In the genomic region with DNA sequence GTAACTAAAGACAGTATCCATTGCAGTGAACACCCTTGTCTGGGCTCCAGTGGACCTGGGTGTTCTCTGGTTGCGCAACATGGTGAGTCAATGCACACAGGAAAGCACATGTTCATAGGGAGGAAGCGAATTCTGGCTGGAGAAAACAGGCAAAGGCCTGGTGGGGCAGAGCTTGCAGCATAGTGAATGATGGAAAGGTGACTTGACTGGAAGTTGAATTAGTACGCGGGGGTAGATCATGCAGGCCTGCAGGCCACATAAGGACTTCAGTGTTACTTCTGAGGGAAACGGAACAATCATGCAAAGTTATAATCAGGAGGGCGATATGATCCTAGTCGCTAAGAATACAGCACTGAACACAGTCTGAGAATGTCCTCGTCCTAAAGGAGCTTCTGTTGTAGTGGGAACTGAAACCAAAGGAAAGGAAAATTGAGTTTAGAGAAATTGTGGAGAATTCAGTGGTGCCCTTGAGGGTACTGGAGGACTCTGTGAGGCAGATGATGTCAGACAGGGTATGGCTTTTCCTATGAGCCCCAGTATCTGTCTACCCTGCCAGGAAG, we compare ENCODE assay signal across 10 cellular contexts.
DNase-seq lines count a peak whose midpoint lies in the region; ATAC-seq lines count a peak whose summit lies in the region.
"Had no signal": no experiment of that assay in that cellular context is flagged by ENCODE, and none has a peak within 500 bp of the region (broad histone marks: within the 10 kb centered on the region; RNA-seq: fewer than 3 reads in every experiment).

No MANE protein-coding gene starts in this region.

- CTCF ChIA-PET in CD4-positive, alpha-beta memory T cell (lab: Charles Lee; ENCODE audit: partially characterized antibody) = no interaction called here

- intact Hi-C loops in right cardiac atrium (cut with DNase I) = no loop called here
- intact Hi-C loops in CD4-positive, alpha-beta memory T cell (cut with micrococcal nuclease) = no loop called here

- H3K9me3 ChIP-seq in right cardiac atrium (ENCODE audit: control insufficient read depth, low read length) = no peaks in the 10 kb centered on the region
- no peaks in the 10 kb centered on the region for H3K9me3 ChIP-seq in CD4-positive, alpha-beta memory T cell (ENCODE audit: control insufficient read depth in 1 of 2, low read length in 2 of 2)

- no peak overlapping the region for H3K4me3 Mint-ChIP-seq in stimulated activated effector memory CD8-positive, alpha-beta T cell treated with anti-CD3 and anti-CD28 coated beads, Interleukin-12 subunit alpha, Interleukin-12 subunit beta, amount 100 ng/mL, for 72 hours
- H3K4me3 Mint-ChIP-seq in CD4-positive, alpha-beta memory T cell = no peak overlapping the region
- no peak overlapping the region for H3K4me3 Mint-ChIP-seq in activated T-cell treated with anti-CD3 and anti-CD28 coated beads, Interleukin-2, amount 50 U/mL, for 24 hours
- H3K4me3 Mint-ChIP-seq: naive B cell, T-cell had no signal

- no peaks in the 10 kb centered on the region for H3K36me3 ChIP-seq in CD4-positive, alpha-beta memory T cell (ENCODE audit: insufficient read depth, low read length)

- H3K27ac Mint-ChIP-seq in stimulated activated effector memory CD8-positive, alpha-beta T cell treated with anti-CD3 and anti-CD28 coated beads, Interleukin-12 subunit alpha, Interleukin-12 subunit beta, amount 100 ng/mL, for 72 hours = no peak overlapping the region
- no peak overlapping the region for H3K27ac Mint-ChIP-seq in CD4-positive, alpha-beta memory T cell
- no peak overlapping the region for H3K27ac Mint-ChIP-seq in activated T-cell treated with anti-CD3 and anti-CD28 coated beads, Interleukin-2, amount 50 U/mL, for 24 hours
- H3K27ac Mint-ChIP-seq: naive B cell, T-cell had no signal

- H3K36me3 Mint-ChIP-seq in stimulated activated effector memory CD8-positive, alpha-beta T cell treated with anti-CD3 and anti-CD28 coated beads, Interleukin-12 subunit alpha, Interleukin-12 subunit beta, amount 100 ng/mL, for 72 hours = no peaks in the 10 kb centered on the region
- H3K36me3 Mint-ChIP-seq in CD4-positive, alpha-beta memory T cell = no peaks in the 10 kb centered on the region
- no peaks in the 10 kb centered on the region for H3K36me3 Mint-ChIP-seq in activated T-cell treated with anti-CD3 and anti-CD28 coated beads, Interleukin-2, amount 50 U/mL, for 24 hours (ENCODE audit: low read depth)
- H3K36me3 Mint-ChIP-seq: naive B cell, T-cell had no signal

- POLR2A ChIA-PET in CD4-positive, alpha-beta memory T cell (lab: Charles Lee; ENCODE audit: partially characterized antibody) = no interaction called here

- peak; percentile 87 to 91 for ATAC-seq in right cardiac atrium
- ATAC-seq in stimulated activated effector memory CD8-positive, alpha-beta T cell treated with anti-CD3 and anti-CD28 coated beads, Interleukin-12 subunit alpha, Interleukin-12 subunit beta, amount 100 ng/mL, for 72 hours = no peak
- ATAC-seq: T-cell had no signal

- 70% methylated on average over 8 of the region's 8 CpGs for WGBS in right cardiac atrium

- no peak overlapping the region for H3K4me3 ChIP-seq in right cardiac atrium (ENCODE audit: low read length)
- H3K4me3 ChIP-seq in CD4-positive, alpha-beta memory T cell (ENCODE audit: low read length in 2 of 2) = no peak overlapping the region

- no peak overlapping the region for H3K27ac ChIP-seq in right cardiac atrium (ENCODE audit: low read length)
- H3K27ac ChIP-seq in CD4-positive, alpha-beta memory T cell (ENCODE audit: low read depth, low read length) = no peak overlapping the region

- peak; percentile 69 for DNase-seq in HPDE6-E6E7 (ENCODE audit: extremely low spot score)
- peak; percentile 73 for DNase-seq in UCSD-AML1 (lab: John Stamatoyannopoulos, UW; ENCODE audit: unreplicated experiment)
- peak; percentile 70 to 79 (median 76) for DNase-seq in right cardiac atrium
- peak; percentile 15 for DNase-seq in superior temporal gyrus (ENCODE audit: extremely low spot score)
- DNase-seq in ecto neural progenitor cell (ENCODE audit: low spot score) = no peak
- DNase-seq in stimulated activated effector memory CD8-positive, alpha-beta T cell treated with anti-CD3 and anti-CD28 coated beads, Interleukin-12 subunit alpha, Interleukin-12 subunit beta, amount 100 ng/mL, for 72 hours (ENCODE audit: low spot score in 2 of 2) = no peak
- DNase-seq in CD4-positive, alpha-beta memory T cell = no peak
- DNase-seq in activated T-cell treated with anti-CD3 and anti-CD28 coated beads, Interleukin-2, amount 50 U/mL, for 24 hours = no peak
- DNase-seq: naive B cell had no signal

- H3K4me1 ChIP-seq in right cardiac atrium (ENCODE audit: control insufficient read depth, insufficient read depth, low read length) = peaks cover 1% of the 10 kb centered on the region
- H3K4me1 ChIP-seq in CD4-positive, alpha-beta memory T cell (ENCODE audit: insufficient read depth, low read length) = no peaks in the 10 kb centered on the region

- peaks cover 2 to 6% of the 10 kb centered on the region in 2 donors for H3K27me3 Mint-ChIP-seq in CD4-positive, alpha-beta memory T cell
- H3K27me3 Mint-ChIP-seq in activated T-cell treated with anti-CD3 and anti-CD28 coated beads, Interleukin-2, amount 50 U/mL, for 24 hours = peaks cover 4% of the 10 kb centered on the region
- H3K27me3 Mint-ChIP-seq: naive B cell had no signal

- no peaks in the 10 kb centered on the region for H3K4me1 Mint-ChIP-seq in stimulated activated effector memory CD8-positive, alpha-beta T cell treated with anti-CD3 and anti-CD28 coated beads, Interleukin-12 subunit alpha, Interleukin-12 subunit beta, amount 100 ng/mL, for 72 hours
- H3K4me1 Mint-ChIP-seq in CD4-positive, alpha-beta memory T cell = no peaks in the 10 kb centered on the region
- H3K4me1 Mint-ChIP-seq in activated T-cell treated with anti-CD3 and anti-CD28 coated beads, Interleukin-2, amount 50 U/mL, for 24 hours (ENCODE audit: low read depth) = no peaks in the 10 kb centered on the region
- H3K4me1 Mint-ChIP-seq: T-cell had no signal

- H3K27me3 ChIP-seq in right cardiac atrium (ENCODE audit: control insufficient read depth, insufficient read depth) = no peaks in the 10 kb centered on the region
- no peaks in the 10 kb centered on the region for H3K27me3 ChIP-seq in CD4-positive, alpha-beta memory T cell (ENCODE audit: insufficient read depth, low read length)

- H3K9me3 Mint-ChIP-seq in stimulated activated effector memory CD8-positive, alpha-beta T cell treated with anti-CD3 and anti-CD28 coated beads, Interleukin-12 subunit alpha, Interleukin-12 subunit beta, amount 100 ng/mL, for 72 hours = no peaks in the 10 kb centered on the region
- peaks cover 0 to 7% (median 0%) of the 10 kb centered on the region in 8 donors for H3K9me3 Mint-ChIP-seq in CD4-positive, alpha-beta memory T cell
- peaks cover 4% of the 10 kb centered on the region for H3K9me3 Mint-ChIP-seq in activated T-cell treated with anti-CD3 and anti-CD28 coated beads, Interleukin-2, amount 50 U/mL, for 24 hours

Comparison
In these comparisons a context has a peak if more than half of its experiments do, and no peak if none do; other contexts are left out.
1. DNase-seq: peak in HPDE6-E6E7 (single experiment), UCSD-AML1 (single experiment), right cardiac atrium (3 of 3) and superior temporal gyrus (single experiment); none in ecto neural progenitor cell (single experiment), stimulated activated effector memory CD8-positive, alpha-beta T cell treated with anti-CD3 and anti-CD28 coated beads, Interleukin-12 subunit alpha, Interleukin-12 subunit beta, amount 100 ng/mL, for 72 hours (0 of 2), CD4-positive, alpha-beta memory T cell (0 of 5) and activated T-cell treated with anti-CD3 and anti-CD28 coated beads, Interleukin-2, amount 50 U/mL, for 24 hours (single experiment).